ENCODE assay signal across 16 cellular contexts in the genomic region with DNA sequence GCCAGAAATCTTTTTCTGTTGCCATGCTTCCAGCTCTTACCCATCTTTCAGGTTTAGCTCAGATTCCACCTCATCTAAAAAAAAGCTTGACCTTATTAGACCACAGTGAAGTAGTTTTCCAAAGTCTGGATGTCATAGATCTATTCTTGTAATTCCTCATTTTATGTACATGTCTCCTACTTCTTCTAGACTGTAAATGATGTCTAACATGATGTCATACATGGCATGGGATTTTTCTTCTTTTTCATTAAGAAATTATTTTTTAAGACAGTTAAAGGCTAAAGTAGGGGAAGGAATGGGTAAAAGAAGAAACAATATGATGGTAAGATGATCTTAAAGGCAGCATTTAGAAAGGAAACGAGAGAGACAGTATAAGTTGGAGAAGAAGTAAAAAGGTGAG. TPM values are rescaled to one million over a fixed set of nuclear protein-coding genes. Genes with fewer than 3 reads are reported as not detected.
DNase-seq lines count a peak whose midpoint lies in the region; ATAC-seq, FAIRE-seq and TF ChIP-seq lines count a peak whose summit lies in the region.
"Had no signal": no experiment of that assay in that cellular context is flagged by ENCODE, and none has a peak within 500 bp of the region (broad histone marks: within the 10 kb centered on the region; RNA-seq: fewer than 3 reads in every experiment).

No MANE protein-coding gene starts in this region.

- CTCF ChIA-PET in HepG2 (lab: Yijun Ruan, JAX; ENCODE audit: low intra/inter-chr PET ratio, low total read pairs) (no interaction called here), T-cell (lab: Charles Lee) (interaction anchor here (1.1 to 2.7 kb wide), 6 partner anchors 10 to 56 kb away, joined by 3 to 12 read pairs (median 4); a partner anchor contains a TSS)

- ATAC-seq in HepG2 (no peak), right lobe of liver (no peak), T-cell (replicated peaks in 1 of 4) (no peak), naive B cell (ENCODE audit: low read depth in 2 of 2) (peak in 1 of 2 donors; percentile 4), HG02678 (IDR thresholded peaks at IDR 0.05; ENCODE audit: unreplicated experiment) (no peak)
- ATAC-seq: Panc1 had no signal

- DNase-seq in HepG2 (ENCODE audit: low spot score): no peak
- DNase-seq in right lobe of liver: no peak
- no peak for DNase-seq in T-cell
- no peak for DNase-seq in naive B cell
- DNase-seq in NCI-H1694 (lab: John Stamatoyannopoulos, UW): no peak
- no peak for DNase-seq in kidney
- DNase-seq in NCI-H526 treated with DMSO at 0.1 percent for 48 hours (lab: John Stamatoyannopoulos, UW): no peak
- DNase-seq: aorta; dermis blood vessel endothelial cell; hippocampal formation; left lung; NCI-H187; NCI-H524; stimulated activated CD4-positive, alpha-beta T cell treated with anti-CD3 and anti-CD28 coated beads, Interleukin-4, amount 100 ng/mL, for 4 hours had no signal

- intact Hi-C loops in HepG2 (cut with micrococcal nuclease; ENCODE audit: unreplicated experiment): no loop called here
- intact Hi-C loops in right lobe of liver (cut with DNase I): no loop called here
- intact Hi-C loops in kidney (cut with DNase I): no loop called here

- no peak overlapping the region for H3K27ac ChIP-seq in HepG2 (ENCODE audit: extremely low read length, insufficient read depth, low read length)
- H3K27ac ChIP-seq in right lobe of liver: no peak overlapping the region
- H3K27ac ChIP-seq in kidney (ENCODE audit: low read depth in 2 of 2, low read length in 2 of 2): no peak overlapping the region

- no peak overlapping the region for H3K4me2 ChIP-seq in HepG2 (ENCODE audit: low read depth, low read length)

- H3K4me3 ChIP-seq in HepG2 (replicated peaks in 1 of 3; ENCODE audit: insufficient read depth in 1 of 3, low read depth in 2 of 3, low read length in 3 of 3): no peak overlapping the region
- H3K4me3 ChIP-seq in right lobe of liver: no peak overlapping the region
- H3K4me3 ChIP-seq in kidney (ENCODE audit: low read length in 2 of 2): no peak overlapping the region
- H3K4me3 ChIP-seq: left lung had no signal

- in situ Hi-C loops in HepG2 (cut with HindIII; ENCODE audit: extremely low pct_ligation_motif_present, low pct_unique_long_range_greater_than_20kb): no loop called here

- POLR2A ChIA-PET in HepG2 (lab: Yijun Ruan, JAX): interaction anchor here (2.2 to 2.4 kb wide), 2 partner anchors 10 kb away, joined by 10 to 11 read pairs; no protein-coding TSS in a partner anchor
- POLR2A ChIA-PET in T-cell (lab: Charles Lee): interaction anchor here (0.5 to 2.4 kb wide), 6 partner anchors 9 to 313 kb away, joined by 3 to 33 read pairs (median 4); no protein-coding TSS in a partner anchor

- H3K27ac Mint-ChIP-seq in T-cell (peak overlapping the region; percentile 11 to 59), naive B cell (peak overlapping the region in 5 of 6 donors; percentile 2 to 86 (median 78))

- no peak for TF ChIP-seq RAD21 in HepG2 (CRISPR knock-in tag; IDR thresholded peaks at IDR 0.05)

- H3K4me1 Mint-ChIP-seq in T-cell: peaks cover 74 to 80% (median 75%) of the 10 kb centered on the region in 3 donors
- H3K4me1 Mint-ChIP-seq in naive B cell: peaks cover 44 to 52% (median 50%) of the 10 kb centered on the region in 3 donors

- H3K36me3 Mint-ChIP-seq in T-cell (peaks cover 23% of the 10 kb centered on the region), naive B cell (peaks cover 6 to 8% of the 10 kb centered on the region in 2 donors)

- H4K20me1 ChIP-seq in HepG2 (ENCODE audit: insufficient read depth, low read length): peaks cover 19% of the 10 kb centered on the region; the same call in 1 of the 2 replicates

- H3K4me1 ChIP-seq in HepG2 (ENCODE audit: insufficient read depth, low read length): peaks cover 38% of the 10 kb centered on the region
- H3K4me1 ChIP-seq in right lobe of liver: no peaks in the 10 kb centered on the region
- H3K4me1 ChIP-seq in kidney (ENCODE audit: control insufficient read depth in 1 of 2, insufficient read depth in 1 of 2, low read depth in 1 of 2, low read length in 2 of 2): peaks cover 0 to 5% of the 10 kb centered on the region in 2 donors

- no peaks in the 10 kb centered on the region for H3K9me3 ChIP-seq in HepG2 (ENCODE audit: low read length)
- H3K9me3 ChIP-seq in right lobe of liver: no peaks in the 10 kb centered on the region
- H3K9me3 ChIP-seq in kidney (ENCODE audit: control insufficient read depth in 1 of 2, low read length in 2 of 2): no peaks in the 10 kb centered on the region
- H3K9me3 ChIP-seq: left lung had no signal

- TF ChIP-seq CTCF in HepG2 (CRISPR knock-in tag; IDR thresholded peaks at IDR 0.05) (no peak), right lobe of liver (IDR thresholded peaks at IDR 0.05) (no peak), kidney (IDR thresholded peaks at IDR 0.05; ENCODE audit: borderline replicate concordance, extremely low read depth, insufficient read depth) (no peak)

- peaks cover 71% of the 10 kb centered on the region for H3K79me2 ChIP-seq in HepG2 (ENCODE audit: insufficient read depth, low read length)

- H3K9me3 Mint-ChIP-seq in T-cell (no peaks in the 10 kb centered on the region), naive B cell (no peaks in the 10 kb centered on the region)

- H3K36me3 ChIP-seq in HepG2 (replicated peaks in 1 of 2; ENCODE audit: control insufficient read depth in 1 of 2, insufficient read depth in 2 of 2, low read length in 2 of 2): peaks cover 6 to 27% of the 10 kb centered on the region in 2 experiments; a peak in 4 of 5 replicates
- H3K36me3 ChIP-seq in right lobe of liver: no peaks in the 10 kb centered on the region
- peaks cover 3 to 9% of the 10 kb centered on the region in 2 donors for H3K36me3 ChIP-seq in kidney (ENCODE audit: control insufficient read depth in 1 of 2, insufficient read depth in 2 of 2, low read length in 2 of 2)

- 96% methylated on average over 1 of the region's 1 CpG for WGBS in HepG2 (ENCODE audit: low lambda C conversion rate)
- 86% methylated on average over 1 of the region's 1 CpG for WGBS in right lobe of liver (ENCODE audit: insufficient coverage, low coverage, low lambda C conversion rate, missing lambda C conversion rate)

- no peak for TF ChIP-seq EP300 in HepG2 (IDR thresholded peaks at IDR 0.05; ENCODE audit: low read depth in 2 of 2, low read length in 2 of 2)
- no peak for TF ChIP-seq EP300 in HepG2 (CRISPR knock-in tag; IDR thresholded peaks at IDR 0.05; ENCODE audit: borderline replicate concordance)

- H3K27me3 Mint-ChIP-seq in T-cell (no peaks in the 10 kb centered on the region), naive B cell (no peaks in the 10 kb centered on the region)

- BruUV-seq in HepG2 (replicated peaks; lab: Mats Ljungman, UMichigan): no TSS peak

- H3K4me3 Mint-ChIP-seq in T-cell (peak overlapping the region in 1 of 3 donors; percentile 28), naive B cell (peak overlapping the region in 5 of 8 donors; percentile 27 to 65 (median 31))

- FAIRE-seq in HepG2 (lab: Jason Lieb, UNC): no peak
- FAIRE-seq in kidney (lab: Jason Lieb, UNC): no peak

- no peak for TF ChIP-seq POLR2A in HepG2 (IDR thresholded peaks at IDR 0.05; ENCODE audit: insufficient read depth in 1 of 2, low read depth in 2 of 2, low read length in 2 of 2)
- no peak for TF ChIP-seq POLR2A in right lobe of liver (IDR thresholded peaks at IDR 0.05)

- H2AFZ ChIP-seq in HepG2 (ENCODE audit: low read length): no peak overlapping the region

- H3K9ac ChIP-seq in HepG2 (ENCODE audit: insufficient read depth, low read depth, low read length) (no peak overlapping the region), kidney (ENCODE audit: low read length in 2 of 2) (no peak overlapping the region)

- no peaks in the 10 kb centered on the region for H3K27me3 ChIP-seq in HepG2 (ENCODE audit: control insufficient read depth in 1 of 2, insufficient read depth in 2 of 2, low read length in 2 of 2)
- H3K27me3 ChIP-seq in right lobe of liver: no peaks in the 10 kb centered on the region
- H3K27me3 ChIP-seq: left lung had no signal

TF ChIP-seq in HepG2, 621 proteins besides CTCF, POLR2A, EP300 and RAD21:
- TF ChIP-seq RBFOX2 (IDR thresholded peaks at IDR 0.05; ENCODE audit: low read depth, low read length): 0 out of 2 replicates have a peak, but pooled peaks have one; percentile 33
- peak; percentile 69 for TF ChIP-seq ATF7 (IDR thresholded peaks at IDR 0.05)
- no peak for TF ChIP-seq ATF7 (CRISPR knock-in tag; IDR thresholded peaks at IDR 0.05)
- TF ChIP-seq SAFB2 (CRISPR knock-in tag; IDR thresholded peaks at IDR 0.05; ENCODE audit: borderline replicate concordance, low read depth): no peak

RNA-seq across cellular contexts. Expression of a gene that starts 11.3 kb away (rescaled TPM):
- total RNA-seq in HepG2 (2016; rRNA removed; fragmentation: Illumina TruSeq; extraction: Trizol) (183 and 212 TPM in 2 replicates), right lobe of liver (10 to 100 TPM in 5 of 6 experiments, 1 to 10 TPM in 1; 6.6 to 25.0 (median 16.9) TPM), T-cell (100 to 1,000 TPM; 192 to 233 (median 209) TPM), kidney (230 TPM)
- total RNA-seq in HepG2 (2016; cell fraction: cytosol; rRNA removed; fragmentation: Illumina TruSeq; extraction: Trizol; ENCODE audit: low read depth): 199 and 222 TPM in 2 replicates
- total RNA-seq in HepG2 (2016; cell fraction: insoluble cytoplasmic fraction; rRNA removed; fragmentation: Illumina TruSeq; extraction: Trizol): 184 and 207 TPM in 2 replicates
- total RNA-seq in HepG2 (2016; cell fraction: membrane; rRNA removed; fragmentation: Illumina TruSeq; extraction: Trizol): 57.2 and 68.7 TPM in 2 replicates
- 199 and 219 TPM in 2 replicates for total RNA-seq in HepG2 (2016; cell fraction: nucleus; rRNA removed; fragmentation: Illumina TruSeq; extraction: Trizol)
- polyA plus RNA-seq in HepG2 (2011; rRNA removed) (65.4 and 78.6 TPM in 2 replicates), naive B cell (ENCODE audit: low read depth in 6 of 6) (10 to 100 TPM; 15.6 to 48.3 (median 40.0) TPM), kidney (ENCODE audit: insufficient read depth, low read depth, low replicate concordance) (196 TPM)
- polyA plus RNA-seq in HepG2 (2011; cell fraction: cytosol; rRNA removed): 19.0 and 29.7 TPM in 2 replicates
- 62.0 and 92.3 TPM in 2 replicates for polyA plus RNA-seq in HepG2 (2011; cell fraction: nucleus; rRNA removed)
- polyA plus RNA-seq in HepG2 (2012): 76.8 and 87.2 TPM in 2 replicates
- polyA plus RNA-seq in HepG2 (2016; cell fraction: cytosol; fragmentation: Illumina TruSeq; extraction: Trizol; ENCODE audit: low read depth): 1.3 and 1.9 TPM in 2 replicates
- polyA plus RNA-seq in HepG2 (2016; cell fraction: insoluble cytoplasmic fraction; fragmentation: Illumina TruSeq; extraction: Trizol; ENCODE audit: low read depth): 88.6 and 101 TPM in 2 replicates
- 5.8 and 6.9 TPM in 2 replicates for polyA plus RNA-seq in HepG2 (2016; cell fraction: membrane; fragmentation: Illumina TruSeq; extraction: Trizol; ENCODE audit: low read depth)
- polyA plus RNA-seq in HepG2 (2016; cell fraction: nucleus; fragmentation: Illumina TruSeq; extraction: Trizol; ENCODE audit: insufficient read depth, low read depth): 136 and 142 TPM in 2 replicates
- polyA minus RNA-seq in HepG2 (2011; rRNA and poly(A)+ RNA removed; ENCODE audit: low replicate concordance): 61.7 and 123 TPM in 2 replicates
- 94.5 and 101 TPM in 2 replicates for polyA minus RNA-seq in HepG2 (2011; cell fraction: cytosol; rRNA and poly(A)+ RNA removed)
- 545 and 549 TPM in 2 replicates for polyA minus RNA-seq in HepG2 (2011; cell fraction: nucleus; rRNA and poly(A)+ RNA removed)
